ENCODE assay signal across 12 cellular contexts in genomic region chr3:156551746-156552145, GRCh38. TPM values are rescaled to one million over a fixed set of nuclear protein-coding genes. Genes with fewer than 3 reads are reported as not detected.
DNase-seq lines count a peak whose midpoint lies in the region; ATAC-seq and TF ChIP-seq lines count a peak whose summit lies in the region.
"Had no signal": no experiment of that assay in that cellular context is flagged by ENCODE, and none has a peak within 500 bp of the region (broad histone marks: within the 10 kb centered on the region; RNA-seq: fewer than 3 reads in every experiment).

No MANE protein-coding gene starts in this region.

- no peak for ATAC-seq in right cardiac atrium
- ATAC-seq: left lobe of liver had no signal

- H3K23me2 ChIP-seq in H9 (ENCODE audit: insufficient read length, low read depth, low read length, poor library complexity, severe bottlenecking) = peaks cover 9% of the 10 kb centered on the region

- no peak overlapping the region for H2BK15ac ChIP-seq in H9 (ENCODE audit: low read depth, low read length)

- no peak for TF ChIP-seq POLR2A in transverse colon (IDR thresholded peaks at IDR 0.05)
- no peak for TF ChIP-seq POLR2A in vagina (IDR thresholded peaks at IDR 0.05)

- no peak overlapping the region for H3K4me2 ChIP-seq in H9 (ENCODE audit: insufficient read depth, insufficient read length, low read length)

- H2AK5ac ChIP-seq in H9 (ENCODE audit: insufficient read length, low read length) = no peak overlapping the region

- H3K27me3 Mint-ChIP-seq in activated T-helper 2 cell treated with anti-CD3 and anti-CD28 coated beads, Interferon-gamma antibody, Interleukin-2, Interleukin-4, amounts not matched to agents 10 μg/mL and 5 μg/mL and 100 μg/mL, durations not matched to agents 14 hours and 24 hours and 36 hours (ENCODE audit: low read depth) = no peaks in the 10 kb centered on the region
- H3K27me3 Mint-ChIP-seq in type B pancreatic cell = peaks cover 3% of the 10 kb centered on the region
- H3K27me3 Mint-ChIP-seq in H9 (ENCODE audit: low read depth) = no peaks in the 10 kb centered on the region
- H3K27me3 Mint-ChIP-seq: activated CD4-positive, alpha-beta T cell treated with anti-CD3 and anti-CD28 coated beads, Interleukin-2, amount 10 ng/mL, durations not matched to agents 7 days and 5 days had no signal

- no peak overlapping the region for H2BK12ac ChIP-seq in H9 (ENCODE audit: insufficient read length, low read depth, low read length)

- H3K9me3 Mint-ChIP-seq in activated T-helper 2 cell treated with anti-CD3 and anti-CD28 coated beads, Interferon-gamma antibody, Interleukin-2, Interleukin-4, amounts not matched to agents 10 μg/mL and 5 μg/mL and 100 μg/mL, durations not matched to agents 14 hours and 24 hours and 36 hours = peaks cover 5% of the 10 kb centered on the region
- H3K9me3 Mint-ChIP-seq in type B pancreatic cell = no peaks in the 10 kb centered on the region
- H3K9me3 Mint-ChIP-seq in H9 = no peaks in the 10 kb centered on the region
- H3K9me3 Mint-ChIP-seq: activated CD4-positive, alpha-beta T cell treated with anti-CD3 and anti-CD28 coated beads, Interleukin-2, amount 10 ng/mL, durations not matched to agents 7 days and 5 days had no signal

- H3K79me1 ChIP-seq in H9 (ENCODE audit: insufficient read depth, low read depth, low read length, poor library complexity, severe bottlenecking) = peaks cover 4% of the 10 kb centered on the region

- no peak overlapping the region for H4K5ac ChIP-seq in H9 (ENCODE audit: insufficient read length, low read depth, low read length)

- H3K4me3 ChIP-seq in right atrium auricular region (no peak overlapping the region), right cardiac atrium (ENCODE audit: low read length) (no peak overlapping the region), foreskin fibroblast (ENCODE audit: low read depth in 1 of 2, low read length in 2 of 2) (peak overlapping the region; percentile 8 to 97), transverse colon (no peak overlapping the region), vagina (no peak overlapping the region)
- H3K4me3 ChIP-seq: colonic mucosa, uterus had no signal

- no peak overlapping the region for H3K14ac ChIP-seq in H9 (ENCODE audit: insufficient read depth, low read length)

- H2BK120ac ChIP-seq in H9 (ENCODE audit: low read depth, low read length, poor library complexity, severe bottlenecking) = no peak overlapping the region

- H4K8ac ChIP-seq in H9 (replicated peaks; ENCODE audit: insufficient read length, low read depth, low read length) = no peak overlapping the region

- no peak for TF ChIP-seq EP300 in transverse colon (IDR thresholded peaks at IDR 0.05; ENCODE audit: low read depth)

- no peak overlapping the region for H2BK20ac ChIP-seq in H9 (ENCODE audit: low read depth, low read length, poor library complexity, severe bottlenecking)

- H3K4me1 ChIP-seq in right atrium auricular region (peaks cover 0 to 74% of the 10 kb centered on the region in 2 donors), right cardiac atrium (ENCODE audit: control insufficient read depth, insufficient read depth, low read length) (peaks cover 4% of the 10 kb centered on the region), H9 (ENCODE audit: insufficient read depth, low read length) (no peaks in the 10 kb centered on the region), transverse colon (peaks cover 14 to 67% (median 32%) of the 10 kb centered on the region in 4 donors), vagina (peaks cover 61% of the 10 kb centered on the region)
- H3K4me1 ChIP-seq: colonic mucosa, uterus had no signal

- TF ChIP-seq CTCF in right atrium auricular region (IDR thresholded peaks at IDR 0.05) (no peak), foreskin fibroblast (IDR thresholded peaks at IDR 0.05; ENCODE audit: low read depth, low read length) (no peak), type B pancreatic cell (conservative IDR thresholded peaks at IDR 0.05) (no peak), H9 (conservative IDR thresholded peaks at IDR 0.05) (no peak), transverse colon (IDR thresholded peaks at IDR 0.05) (no peak), vagina (IDR thresholded peaks at IDR 0.05) (no peak)

- H3K36me3 Mint-ChIP-seq in activated T-helper 2 cell treated with anti-CD3 and anti-CD28 coated beads, Interferon-gamma antibody, Interleukin-2, Interleukin-4, amounts not matched to agents 10 μg/mL and 5 μg/mL and 100 μg/mL, durations not matched to agents 14 hours and 24 hours and 36 hours (ENCODE audit: low read depth) = peaks cover 71% of the 10 kb centered on the region
- H3K36me3 Mint-ChIP-seq in type B pancreatic cell = peaks cover 45% of the 10 kb centered on the region
- H3K36me3 Mint-ChIP-seq in H9 (ENCODE audit: insufficient read depth in 1 of 3, low read depth in 3 of 3) = peaks cover 41 to 63% (median 60%) of the 10 kb centered on the region in 3 experiments; a peak in 6 of 7 replicates

- peaks cover 56% of the 10 kb centered on the region for H3K4me1 Mint-ChIP-seq in activated T-helper 2 cell treated with anti-CD3 and anti-CD28 coated beads, Interferon-gamma antibody, Interleukin-2, Interleukin-4, amounts not matched to agents 10 μg/mL and 5 μg/mL and 100 μg/mL, durations not matched to agents 14 hours and 24 hours and 36 hours (ENCODE audit: low read depth)
- H3K4me1 Mint-ChIP-seq in type B pancreatic cell (ENCODE audit: unreplicated experiment) (peaks cover 30% of the 10 kb centered on the region), H9 (peaks cover 18% of the 10 kb centered on the region in 2 experiments)

- H3K9me3 ChIP-seq in right atrium auricular region (no peaks in the 10 kb centered on the region), right cardiac atrium (ENCODE audit: control insufficient read depth, low read length) (no peaks in the 10 kb centered on the region), H9 (ENCODE audit: control insufficient read depth, low read depth, low read length) (no peaks in the 10 kb centered on the region), transverse colon (no peaks in the 10 kb centered on the region), vagina (no peaks in the 10 kb centered on the region)
- H3K9me3 ChIP-seq: colonic mucosa, uterus had no signal

- no peak overlapping the region for H3K18ac ChIP-seq in H9 (ENCODE audit: insufficient read length, low read depth, low read length)

- no peak overlapping the region for H4K91ac ChIP-seq in H9 (ENCODE audit: insufficient read length, low read depth, low read length)

- peaks cover 31% of the 10 kb centered on the region; the same call in 1 of the 2 replicates for H3K79me2 ChIP-seq in H9 (ENCODE audit: insufficient read depth, low read length)

- H3K27ac ChIP-seq in right atrium auricular region (peak overlapping the region; percentile 25 to 54), right cardiac atrium (ENCODE audit: low read length) (no peak overlapping the region), H9 (ENCODE audit: insufficient read length, low read depth, low read length) (no peak overlapping the region), transverse colon (peak overlapping the region in 1 of 4 donors; percentile 10), vagina (no peak overlapping the region)
- H3K27ac ChIP-seq: colonic mucosa had no signal

- no peak overlapping the region for H2BK5ac ChIP-seq in H9 (ENCODE audit: insufficient read length, low read length)

- no peak overlapping the region for H2AFZ ChIP-seq in H9 (ENCODE audit: low read length)

- no peak overlapping the region for H3K56ac ChIP-seq in H9 (ENCODE audit: insufficient read length, low read depth, low read length)

- 53% methylated on average over 4 of the region's 4 CpGs for WGBS in right cardiac atrium
- no CpG with 5 or more reads among the region's 4 CpGs for WGBS in H9 (ENCODE audit: extremely low coverage, insufficient read length, low lambda C conversion rate)
- WGBS in transverse colon (ENCODE audit: low coverage in 1 of 2), 2 donors = 71 to 72% methylated on average over 4 of the region's 4 CpGs

- H4K20me1 ChIP-seq in H9 (ENCODE audit: control insufficient read depth, insufficient read depth, insufficient read length) = no peaks in the 10 kb centered on the region

- H3K27ac Mint-ChIP-seq in activated T-helper 2 cell treated with anti-CD3 and anti-CD28 coated beads, Interferon-gamma antibody, Interleukin-2, Interleukin-4, amounts not matched to agents 10 μg/mL and 5 μg/mL and 100 μg/mL, durations not matched to agents 14 hours and 24 hours and 36 hours = peak overlapping the region; percentile 40
- peak overlapping the region; percentile 18 for H3K27ac Mint-ChIP-seq in type B pancreatic cell
- H3K27ac Mint-ChIP-seq in H9 = no peak overlapping the region; a peak in 2 of 7 replicates
- H3K27ac Mint-ChIP-seq: activated CD4-positive, alpha-beta T cell treated with anti-CD3 and anti-CD28 coated beads, Interleukin-2, amount 10 ng/mL, durations not matched to agents 7 days and 5 days had no signal

- no peaks in the 10 kb centered on the region for H3K27me3 ChIP-seq in right atrium auricular region
- no peaks in the 10 kb centered on the region for H3K27me3 ChIP-seq in right cardiac atrium (ENCODE audit: control insufficient read depth, insufficient read depth)
- no peaks in the 10 kb centered on the region for H3K27me3 ChIP-seq in H9 (ENCODE audit: insufficient read depth, low read length)
- H3K27me3 ChIP-seq in transverse colon = no peaks in the 10 kb centered on the region
- no peaks in the 10 kb centered on the region for H3K27me3 ChIP-seq in vagina
- H3K27me3 ChIP-seq: colonic mucosa, uterus had no signal

- in situ Hi-C loops in transverse colon (cut with MboI; ENCODE audit: low pct_ligation_motif_present in 1 of 4, low pct_unique_long_range_greater_than_20kb in 1 of 4, low sequenced_read_pairs in 3 of 4) = loop anchor here (10.0 to 25.0 kb wide), 6 partner anchors 111 to 536 kb away; partner anchors contain the start of genes TIPARP (in 2 of the 4) and LEKR1 (in 1 of the 4)

- peak overlapping the region; percentile 23 for H3K4me3 Mint-ChIP-seq in activated T-helper 2 cell treated with anti-CD3 and anti-CD28 coated beads, Interferon-gamma antibody, Interleukin-2, Interleukin-4, amounts not matched to agents 10 μg/mL and 5 μg/mL and 100 μg/mL, durations not matched to agents 14 hours and 24 hours and 36 hours (ENCODE audit: low read depth)
- H3K4me3 Mint-ChIP-seq in type B pancreatic cell (peak overlapping the region; percentile 66), H9 (no peak overlapping the region; a peak in 1 of 5 replicates)

- intact Hi-C loops in right cardiac atrium (cut with DNase I) = loop anchor here in 3 of 4 donors (10.0 kb wide), 2 partner anchors 123 to 533 kb away; partner anchors contain the start of gene TIPARP (in 2 of the 3)
- intact Hi-C loops in activated T-helper 2 cell treated with anti-CD3 and anti-CD28 coated beads, Interferon-gamma antibody, Interleukin-2, Interleukin-4, amounts not matched to agents 10 μg/mL and 5 μg/mL and 100 μg/mL, durations not matched to agents 14 hours and 24 hours and 36 hours (cut with micrococcal nuclease) = no loop called here
- intact Hi-C loops in transverse colon (cut with DNase I; ENCODE audit: low total_unique reads) = no loop called here
- intact Hi-C loops in vagina (cut with DNase I) = loop anchor here (5.0 to 10.0 kb wide), 2 partner anchors 121 to 583 kb away; partner anchors contain the start of gene TIPARP

- H3K9ac ChIP-seq in H9 (ENCODE audit: extremely low read depth, insufficient read length, low read length) = no peak overlapping the region

- DNase-seq in right atrium auricular region (ENCODE audit: low spot score) = no peak
- no peak for DNase-seq in right cardiac atrium
- no peak for DNase-seq in activated T-helper 2 cell treated with anti-CD3 and anti-CD28 coated beads, Interferon-gamma antibody, Interleukin-2, Interleukin-4, amounts not matched to agents 10 μg/mL and 5 μg/mL and 100 μg/mL, durations not matched to agents 14 hours and 24 hours and 36 hours (ENCODE audit: low spot score)
- DNase-seq in foreskin fibroblast = peak; percentile 82 to 89
- no peak for DNase-seq in type B pancreatic cell (ENCODE audit: extremely low spot score, unreplicated experiment)
- no peak for DNase-seq in H9
- no peak for DNase-seq in transverse colon
- DNase-seq in vagina (ENCODE audit: extremely low spot score in 2 of 2) = no peak
- DNase-seq: activated CD4-positive, alpha-beta T cell treated with anti-CD3 and anti-CD28 coated beads, Interleukin-2, amount 10 ng/mL, durations not matched to agents 7 days and 5 days; colonic mucosa; uterus had no signal

- no peak overlapping the region for H3K23ac ChIP-seq in H9 (ENCODE audit: insufficient read length, low read depth, low read length)

- H3K36me3 ChIP-seq in right atrium auricular region (peaks cover 42% of the 10 kb centered on the region), transverse colon (peaks cover 0 to 32% (median 0%) of the 10 kb centered on the region in 4 donors), vagina (peaks cover 0 to 18% of the 10 kb centered on the region in 2 donors)
- H3K36me3 ChIP-seq: colonic mucosa, uterus had no signal

- H3K4ac ChIP-seq in H9 (ENCODE audit: low read depth, low read length) = no peak overlapping the region

- H3T11ph ChIP-seq in H9 (ENCODE audit: low read length) = no peak overlapping the region

RNA-seq across cellular contexts. Expression of gene SSR3, which starts 3.2 kb away (rescaled TPM):
- total RNA-seq in right atrium auricular region = 100 to 1,000 TPM; 109 TPM
- 100 to 1,000 TPM; 139 to 171 (median 144) TPM for total RNA-seq in right cardiac atrium
- polyA plus RNA-seq in right cardiac atrium = 82.4 TPM
- total RNA-seq in activated T-helper 2 cell treated with anti-CD3 and anti-CD28 coated beads, Interferon-gamma antibody, Interleukin-2, Interleukin-4, amounts not matched to agents 10 μg/mL and 5 μg/mL and 100 μg/mL, durations not matched to agents 14 hours and 24 hours and 36 hours = 193 and 197 TPM in 2 replicates
- 141 and 170 TPM in 2 replicates for total RNA-seq in type B pancreatic cell (ENCODE audit: low replicate concordance)
- total RNA-seq in H9 (2021) = 176 and 177 TPM in 2 replicates
- 10 to 100 TPM; 21.7 to 68.8 (median 50.1) TPM for total RNA-seq in transverse colon
- total RNA-seq in vagina = 68.0 TPM

Comparison
In these comparisons a context has a peak if more than half of its experiments do, and no peak if none do; other contexts are left out.
1. H3K27ac ChIP-seq: peak in right atrium auricular region (2 of 2); none in right cardiac atrium (single experiment), H9 (single experiment) and vagina (single experiment).
2. DNase-seq: peak in foreskin fibroblast (2 of 2); none in right atrium auricular region (single experiment), right cardiac atrium (0 of 3), activated T-helper 2 cell treated with anti-CD3 and anti-CD28 coated beads, Interferon-gamma antibody, Interleukin-2, Interleukin-4, amounts not matched to agents 10 μg/mL and 5 μg/mL and 100 μg/mL, durations not matched to agents 14 hours and 24 hours and 36 hours (single experiment), type B pancreatic cell (single experiment), H9 (single experiment), transverse colon (single experiment) and vagina (0 of 2).
3. H3K4me3 ChIP-seq: peak in foreskin fibroblast (2 of 2); none in right atrium auricular region (0 of 2), right cardiac atrium (single experiment), transverse colon (0 of 4) and vagina (0 of 2).
4. H3K27ac Mint-ChIP-seq: peak in activated T-helper 2 cell treated with anti-CD3 and anti-CD28 coated beads, Interferon-gamma antibody, Interleukin-2, Interleukin-4, amounts not matched to agents 10 μg/mL and 5 μg/mL and 100 μg/mL, durations not matched to agents 14 hours and 24 hours and 36 hours (single experiment) and type B pancreatic cell (single experiment); none in H9 (0 of 3).
5. H3K4me3 Mint-ChIP-seq: peak in activated T-helper 2 cell treated with anti-CD3 and anti-CD28 coated beads, Interferon-gamma antibody, Interleukin-2, Interleukin-4, amounts not matched to agents 10 μg/mL and 5 μg/mL and 100 μg/mL, durations not matched to agents 14 hours and 24 hours and 36 hours (single experiment) and type B pancreatic cell (single experiment); none in H9 (0 of 2).
6. intact Hi-C loops: an anchor here in right cardiac atrium (10.0 kb wide) and vagina (5.0 to 10.0 kb wide); none called in activated T-helper 2 cell treated with anti-CD3 and anti-CD28 coated beads, Interferon-gamma antibody, Interleukin-2, Interleukin-4, amounts not matched to agents 10 μg/mL and 5 μg/mL and 100 μg/mL, durations not matched to agents 14 hours and 24 hours and 36 hours and transverse colon.